Comparison of ENCODE assay signal across 24 cellular contexts in the genomic region with DNA sequence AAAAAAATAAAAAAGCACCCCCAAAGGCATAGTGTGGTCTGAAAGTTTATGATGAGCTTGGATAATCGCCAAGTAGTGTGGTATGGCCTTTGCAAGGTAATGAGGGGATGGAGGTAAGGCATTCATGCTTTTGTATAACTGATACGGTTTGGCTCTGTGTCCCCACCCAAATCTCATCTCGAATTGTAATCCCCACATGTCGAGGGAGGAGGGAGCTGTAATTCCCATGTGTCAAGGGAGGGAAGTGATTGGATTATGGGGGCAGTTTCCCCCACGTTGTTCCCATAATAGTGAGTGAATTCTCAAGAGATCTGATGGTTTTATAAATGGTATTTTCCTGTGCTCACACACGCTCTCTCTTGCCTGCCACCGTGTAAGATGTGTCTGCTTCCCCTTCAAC.
DNase-seq lines count a peak whose midpoint lies in the region; ATAC-seq, FAIRE-seq and TF ChIP-seq lines count a peak whose summit lies in the region.
"Had no signal": no experiment of that assay in that cellular context is flagged by ENCODE, and none has a peak within 500 bp of the region (broad histone marks: within the 10 kb centered on the region; RNA-seq: fewer than 3 reads in every experiment).

No MANE protein-coding gene starts in this region.

- no peak overlapping the region for H2BK15ac ChIP-seq in H1 (ENCODE audit: low read length)

- H2BK120ac ChIP-seq in H1 (replicated peaks; ENCODE audit: low read depth, low read length) = no peak overlapping the region

- peak overlapping the region; percentile 49 for H2BK20ac ChIP-seq in H1 (ENCODE audit: low read length)

- POLR2A ChIA-PET in HEK293 (lab: Yijun Ruan, JAX) (no interaction called here), H1 (lab: Charles Lee; ENCODE audit: partially characterized antibody) (no interaction called here)

- no peak for ATAC-seq in GM23338
- ATAC-seq in activated T-helper 17 cell treated with anti-CD3 and anti-CD28 coated beads, Interleukin-2, amount 50 U/mL, for 72 hours (replicated peaks) = no peak
- ATAC-seq: A549, GM12878 had no signal

- no peaks in the 10 kb centered on the region for H3K23me2 ChIP-seq in H1 (ENCODE audit: low read depth, low read length)

- no peak for TF ChIP-seq EP300 in H1 (IDR thresholded peaks at IDR 0.05; ENCODE audit: borderline replicate concordance in 1 of 2, low read depth in 2 of 2, low read length in 2 of 2)

- no peak for DNase-seq in GM23338 (ENCODE audit: low spot score)
- DNase-seq in H1 (ENCODE audit: low read depth in 1 of 2, low spot score in 2 of 2) = no peak
- no peak for DNase-seq in NCI-H345 treated with DMSO at 0.1 percent for 48 hours (lab: John Stamatoyannopoulos, UW; ENCODE audit: unreplicated experiment)
- DNase-seq in HUDEP-2 (lab: John Stamatoyannopoulos, UW; ENCODE audit: unreplicated experiment in 76 of 76) = no peak
- no peak for DNase-seq in NCI-H2227 (lab: John Stamatoyannopoulos, UW; ENCODE audit: unreplicated experiment)
- DNase-seq: 8988T; ACHN; AML-193; BE2C; CD4-positive, alpha-beta T cell; CD8-positive, alpha-beta memory T cell; DMS 273 treated with DMSO at 0.1 percent for 48 hours; DMS79; EL; GDM1 had no signal

- H3K27ac Mint-ChIP-seq in GM23338 = peak overlapping the region; percentile 1
- H3K27ac Mint-ChIP-seq in activated T-helper 17 cell treated with anti-CD3 and anti-CD28 coated beads, Interleukin-2, amount 50 U/mL, for 72 hours = no peak overlapping the region
- H3K27ac Mint-ChIP-seq: CD14-positive monocyte; CD4-positive, alpha-beta T cell; CD8-positive, alpha-beta memory T cell had no signal

- H4K20me1 ChIP-seq in GM23338 (replicated peaks; ENCODE audit: insufficient read depth) (no peaks in the 10 kb centered on the region), H1 (replicated peaks in 1 of 2; ENCODE audit: control insufficient read depth in 1 of 2, insufficient read depth in 2 of 2, low read length in 2 of 2) (no peaks in the 10 kb centered on the region)
- H4K20me1 ChIP-seq: BLaER1 treated with 17β-estradiol and CSF1 and Interleukin-3, amounts not matched to agents 10 nM and 100 nM had no signal

- peak overlapping the region; percentile 82; the same call in 1 of the 2 replicates for H2BK12ac ChIP-seq in H1 (ENCODE audit: low read depth, low read length)

- H3F3A ChIP-seq in GM23338 (replicated peaks; ENCODE audit: low read depth) = no peaks in the 10 kb centered on the region

- H3K4me1 ChIP-seq in GM23338 (ENCODE audit: insufficient read depth) = peaks cover 57% of the 10 kb centered on the region
- peaks cover 6% of the 10 kb centered on the region; the same call in 1 of the 2 replicates for H3K4me1 ChIP-seq in HEK293 (ENCODE audit: control insufficient read depth, insufficient read depth, low read length)
- peaks cover 0 to 32% (median 22%) of the 10 kb centered on the region in 4 experiments for H3K4me1 ChIP-seq in H1 (replicated peaks in 1 of 4; ENCODE audit: control insufficient read depth in 3 of 4, insufficient read depth in 4 of 4, low read length in 3 of 4)
- H3K4me1 ChIP-seq: BE2C; BLaER1 treated with 17β-estradiol and CSF1 and Interleukin-3, amounts not matched to agents 10 nM and 100 nM had no signal

- H3K4me3 ChIP-seq in GM23338 = no peak overlapping the region
- no peak overlapping the region for H3K4me3 ChIP-seq in HEK293 (ENCODE audit: low read depth, low read length)
- no peak overlapping the region for H3K4me3 ChIP-seq in H1 (ENCODE audit: extremely low read depth in 1 of 4, insufficient read depth in 2 of 4, low read depth in 3 of 4, low read length in 4 of 4)
- H3K4me3 ChIP-seq: A549; BLaER1 treated with 17β-estradiol and CSF1 and Interleukin-3, amounts not matched to agents 10 nM and 100 nM; GM12878; HAP-1 had no signal

- peak overlapping the region; percentile 41; the same call in 1 of the 2 replicates for H2BK5ac ChIP-seq in H1 (ENCODE audit: low read depth, low read length)

- CTCF ChIA-PET in HEK293 (lab: Yijun Ruan, JAX) = no interaction called here
- CTCF ChIA-PET in H1 (lab: Charles Lee; ENCODE audit: partially characterized antibody) = interaction anchor here (1.2 to 1.4 kb wide), 2 partner anchors 44 to 55 kb away, joined by 3 read pairs; no protein-coding TSS in a partner anchor

- no peak overlapping the region for H3K23ac ChIP-seq in H1 (ENCODE audit: insufficient read length)

- H3K4me3 Mint-ChIP-seq in GM23338 = no peak overlapping the region
- H3K4me3 Mint-ChIP-seq in activated T-helper 17 cell treated with anti-CD3 and anti-CD28 coated beads, Interleukin-2, amount 50 U/mL, for 72 hours = no peak overlapping the region
- H3K4me3 Mint-ChIP-seq: CD14-positive monocyte; CD4-positive, alpha-beta T cell; CD8-positive, alpha-beta memory T cell had no signal

- WGBS in H1 (ENCODE audit: extremely low coverage in 1 of 2, insufficient coverage in 1 of 2, insufficient read length in 1 of 2, insufficient replicate concordance in 2 of 2, low coverage in 1 of 2, low lambda C conversion rate in 2 of 2, missing lambda C conversion rate in 1 of 2), 2 experiments = 69% methylated on average over 7 of the region's 7 CpGs; no CpG with 5 or more reads in 1 of the 2 experiments

- no peaks in the 10 kb centered on the region for H3K36me3 ChIP-seq in GM23338 (ENCODE audit: insufficient read depth)
- H3K36me3 ChIP-seq in HEK293 (ENCODE audit: control insufficient read depth in 2 of 2, insufficient read depth in 1 of 2, low read length in 2 of 2) = no peaks in the 10 kb centered on the region
- H3K36me3 ChIP-seq in H1 (ENCODE audit: control insufficient read depth in 2 of 4, insufficient read depth in 4 of 4, low read length in 3 of 4) = no peaks in the 10 kb centered on the region
- H3K36me3 ChIP-seq: BE2C; BLaER1 treated with 17β-estradiol and CSF1 and Interleukin-3, amounts not matched to agents 10 nM and 100 nM; HAP-1 had no signal

- peaks cover 17% of the 10 kb centered on the region for H3K36me3 Mint-ChIP-seq in GM23338 (ENCODE audit: low read depth)
- H3K36me3 Mint-ChIP-seq in activated T-helper 17 cell treated with anti-CD3 and anti-CD28 coated beads, Interleukin-2, amount 50 U/mL, for 72 hours (ENCODE audit: low read depth) = peaks cover 7% of the 10 kb centered on the region
- H3K36me3 Mint-ChIP-seq: CD14-positive monocyte; CD8-positive, alpha-beta memory T cell had no signal

- no peak overlapping the region for H4K5ac ChIP-seq in H1 (ENCODE audit: insufficient read length, low read depth, low read length)

- H3K4ac ChIP-seq in H1 (replicated peaks; ENCODE audit: insufficient read length, low read depth, low read length) = no peak overlapping the region

- H3K14ac ChIP-seq in H1 (ENCODE audit: insufficient read length) = no peak overlapping the region

- H3K4me1 Mint-ChIP-seq in GM23338 = peaks cover 65% of the 10 kb centered on the region
- peaks cover 14% of the 10 kb centered on the region for H3K4me1 Mint-ChIP-seq in activated T-helper 17 cell treated with anti-CD3 and anti-CD28 coated beads, Interleukin-2, amount 50 U/mL, for 72 hours
- H3K4me1 Mint-ChIP-seq: CD14-positive monocyte had no signal

- H3K9me3 ChIP-seq in HEK293 (ENCODE audit: control insufficient read depth, insufficient read depth, low read depth, low read length) (no peaks in the 10 kb centered on the region), H1 (ENCODE audit: insufficient read depth in 2 of 2, low read depth in 1 of 2, low read length in 1 of 2) (0 out of 4 replicates have a peak, but pooled peaks cover 0 to 3% of the 10 kb centered on the region in 2 experiments)
- H3K9me3 ChIP-seq: A549, BE2C, HAP-1 had no signal

- no peak for FAIRE-seq in H1 (lab: Jason Lieb, UNC)
- FAIRE-seq: A549, D721Med, GM12878 had no signal

- peak overlapping the region; percentile 27; the same call in 1 of the 2 replicates for H3K4me2 ChIP-seq in GM23338
- no peak overlapping the region for H3K4me2 ChIP-seq in H1 (ENCODE audit: insufficient read depth in 1 of 2, low read depth in 2 of 2, low read length in 2 of 2)
- H3K4me2 ChIP-seq: A549; BLaER1 treated with 17β-estradiol and CSF1 and Interleukin-3, amounts not matched to agents 10 nM and 100 nM had no signal

- H3K9me3 Mint-ChIP-seq in GM23338 = peaks cover 15% of the 10 kb centered on the region
- peaks cover 9% of the 10 kb centered on the region for H3K9me3 Mint-ChIP-seq in activated T-helper 17 cell treated with anti-CD3 and anti-CD28 coated beads, Interleukin-2, amount 50 U/mL, for 72 hours
- H3K9me3 Mint-ChIP-seq: CD4-positive, alpha-beta T cell; CD8-positive, alpha-beta memory T cell had no signal

- H3K18ac ChIP-seq in H1 (ENCODE audit: extremely low read depth, low read length) = peak overlapping the region; percentile 35; the same call in 1 of the 2 replicates

- TF ChIP-seq RAD21 in H1 (IDR thresholded peaks at IDR 0.05 in 1 of 2, conservative IDR thresholded peaks at IDR 0.05 in 1 of 2; ENCODE audit: low read depth in 2 of 2, low read length in 2 of 2) = no peak

- H3K9ac ChIP-seq in H1 (replicated peaks in 1 of 4; ENCODE audit: extremely low read depth in 1 of 4, low read depth in 3 of 4, low read length in 3 of 4) = no peak overlapping the region
- H3K9ac ChIP-seq: BLaER1 treated with 17β-estradiol and CSF1 and Interleukin-3, amounts not matched to agents 10 nM and 100 nM had no signal

- H3K56ac ChIP-seq in H1 (replicated peaks; ENCODE audit: insufficient read length, low read depth, low read length) = no peak overlapping the region

- H3K79me2 ChIP-seq in GM23338 (replicated peaks; ENCODE audit: insufficient read depth) (no peaks in the 10 kb centered on the region), H1 (ENCODE audit: control insufficient read depth in 1 of 2, insufficient read depth in 2 of 2, low read length in 2 of 2) (no peaks in the 10 kb centered on the region)

- H2AFZ ChIP-seq in GM23338 (no peak overlapping the region), H1 (ENCODE audit: low read length) (no peak overlapping the region)

- no peaks in the 10 kb centered on the region for H3K9me2 ChIP-seq in GM23338 (ENCODE audit: insufficient read depth)

- no peaks in the 10 kb centered on the region for H3K79me1 ChIP-seq in H1 (ENCODE audit: low read depth, low read length)

- H2AK5ac ChIP-seq in H1 (ENCODE audit: low read depth, low read length) = no peak overlapping the region

- H4K91ac ChIP-seq in H1 (replicated peaks; ENCODE audit: insufficient read length, low read length) = peak overlapping the region; percentile 22

- no peaks in the 10 kb centered on the region for H3K27me3 ChIP-seq in GM23338 (ENCODE audit: insufficient read depth)
- H3K27me3 ChIP-seq in H1 (replicated peaks in 1 of 4; ENCODE audit: control insufficient read depth in 3 of 4, extremely low read depth in 1 of 4, insufficient read depth in 3 of 4, low read length in 3 of 4) = no peaks in the 10 kb centered on the region
- H3K27me3 ChIP-seq: BE2C; BLaER1 treated with 17β-estradiol and CSF1 and Interleukin-3, amounts not matched to agents 10 nM and 100 nM had no signal

- no peak for TF ChIP-seq POLR2A in H1 (IDR thresholded peaks at IDR 0.05; ENCODE audit: control extremely low read depth in 1 of 2, low read depth in 2 of 2, low read length in 2 of 2)

- H4K8ac ChIP-seq in H1 (ENCODE audit: extremely low read depth, insufficient read depth, low read length) = no peak overlapping the region

- TF ChIP-seq CTCF in GM23338 (conservative IDR thresholded peaks at IDR 0.05; ENCODE audit: low read depth in 2 of 2) = no peak
- no peak for TF ChIP-seq CTCF in HEK293 (tag by site-specific recombination; IDR thresholded peaks at IDR 0.05)
- no peak for TF ChIP-seq CTCF in VCaP (conservative IDR thresholded peaks at IDR 0.05)
- no peak for TF ChIP-seq CTCF in H1 (IDR thresholded peaks at IDR 0.05; ENCODE audit: control extremely low read depth in 1 of 3, insufficient read depth in 1 of 3, low read depth in 1 of 3, low read length in 3 of 3)

- H3K27ac ChIP-seq in GM23338 (ENCODE audit: low read depth) (peak overlapping the region; percentile 16; the same call in 1 of the 2 replicates), HEK293 (ENCODE audit: extremely low read depth, low read depth, low read length) (no peak overlapping the region), VCaP (peak overlapping the region; percentile 79; the same call in 1 of the 2 replicates), H1 (ENCODE audit: low read depth, low read length) (no peak overlapping the region)
- H3K27ac ChIP-seq: BLaER1 treated with 17β-estradiol and CSF1 and Interleukin-3, amounts not matched to agents 10 nM and 100 nM had no signal

- peaks cover 1% of the 10 kb centered on the region for H3K27me3 Mint-ChIP-seq in GM23338 (ENCODE audit: insufficient read depth, low read depth, poor library complexity)
- peaks cover 6% of the 10 kb centered on the region for H3K27me3 Mint-ChIP-seq in activated T-helper 17 cell treated with anti-CD3 and anti-CD28 coated beads, Interleukin-2, amount 50 U/mL, for 72 hours
- H3K27me3 Mint-ChIP-seq: CD4-positive, alpha-beta T cell had no signal

Comparison
In these comparisons a context has a peak if more than half of its experiments do, and no peak if none do; other contexts are left out.
1. H3K27ac ChIP-seq: peak in GM23338 (single experiment) and VCaP (single experiment); none in HEK293 (single experiment) and H1 (single experiment).